24 cellular contexts compared by ENCODE assay signal in the genomic region with DNA sequence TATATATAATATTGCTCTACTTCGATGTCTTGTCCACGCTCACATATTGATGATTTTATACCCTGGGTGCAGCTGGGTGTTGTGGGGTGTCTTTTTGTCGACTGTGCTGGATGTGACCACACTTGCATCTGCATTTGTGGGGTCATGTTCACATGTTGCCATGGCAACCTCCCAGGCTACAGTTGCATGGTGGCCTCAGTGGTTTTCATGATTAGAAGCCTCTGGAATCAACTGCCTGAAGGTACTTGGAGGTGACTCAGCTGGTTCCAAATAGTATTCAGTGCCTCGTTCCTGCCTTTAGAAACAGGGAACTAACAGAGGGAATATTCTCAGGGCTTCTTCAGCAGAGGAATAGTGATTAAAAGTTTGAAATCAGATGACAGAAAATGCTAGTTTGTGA.
DNase-seq lines count a peak whose midpoint lies in the region; ATAC-seq, FAIRE-seq and TF ChIP-seq lines count a peak whose summit lies in the region.
"Had no signal": no experiment of that assay in that cellular context is flagged by ENCODE, and none has a peak within 500 bp of the region (broad histone marks: within the 10 kb centered on the region; RNA-seq: fewer than 3 reads in every experiment).

No MANE protein-coding gene starts in this region.

- no peaks in the 10 kb centered on the region for H3K4me1 ChIP-seq in BE2C
- H3K4me1 ChIP-seq: upper lobe of right lung had no signal

- H3K36me3 ChIP-seq in BE2C: no peaks in the 10 kb centered on the region
- H3K36me3 ChIP-seq: upper lobe of right lung had no signal

- ATAC-seq in esophagus mucosa (no peak), GM21367 (IDR thresholded peaks at IDR 0.05; ENCODE audit: unreplicated experiment) (no peak)
- ATAC-seq: CD8-positive, alpha-beta T cell; natural killer cell treated with Interleukin-12 subunit alpha and Interleukin-12 subunit beta and Interleukin-15 and Interleukin-18, amount 100 ng/mL, for 72 hours; upper lobe of right lung had no signal

- no peak for TF ChIP-seq CTCF in BE2C (IDR thresholded peaks at IDR 0.05; ENCODE audit: low read depth, low read length)

- H3K4me3 ChIP-seq in BE2C (ENCODE audit: low read depth, low read length): no peak overlapping the region
- H3K4me3 ChIP-seq: PC-9, skin epidermis, upper lobe of right lung had no signal

- FAIRE-seq in frontal cortex (lab: Jason Lieb, UNC): no peak
- FAIRE-seq: HTR-8/SVneo had no signal

- DNase-seq in AG08396 (ENCODE audit: low spot score) (peak; percentile 45), H4 (ENCODE audit: low spot score) (peak; percentile 33), amniotic stem cell (lab: John Stamatoyannopoulos, UW) (peak; percentile 6), iPS-NIHi7 (ENCODE audit: extremely low spot score) (peak; percentile 13), BE2C (no peak), frontal cortex (ENCODE audit: low spot score in 2 of 2) (no peak)
- DNase-seq: activated B cell treated with CpG ODN at 0.5 μM for 24 hours; activated CD4-positive, alpha-beta memory T cell treated with anti-CD3 and anti-CD28 coated beads, Interleukin-2, amount 10 ng/mL, durations not matched to agents 7 days and 5 days; activated naive CD4-positive, alpha-beta T cell treated with anti-CD3 and anti-CD28 coated beads, Interleukin-2, amount 50 U/mL, for 16 hours; activated T-cell treated with anti-CD3 and anti-CD28 coated beads, Interleukin-2, amount 50 U/mL, for 1 hour; CD8-positive, alpha-beta T cell; foreskin melanocyte; mesenchymal stem cell; NCI-H1417 treated with DMSO at 0.1 percent for 48 hours; NCI-H748 treated with DMSO at 0.1 percent for 48 hours; PC-9; posterior cingulate gyrus; stimulated activated CD4-positive, alpha-beta T cell treated with anti-CD3 and anti-CD28 coated beads, Interleukin-4, amount 100 ng/mL, for 1 hour; upper lobe of right lung had no signal

- H3K27me3 ChIP-seq in BE2C: no peaks in the 10 kb centered on the region
- H3K27me3 ChIP-seq: upper lobe of right lung had no signal

- H3K9me3 ChIP-seq in BE2C: no peaks in the 10 kb centered on the region
- H3K9me3 ChIP-seq: upper lobe of right lung had no signal

Comparison
In these comparisons a context has a peak if more than half of its experiments do, and no peak if none do; other contexts are left out.
1. DNase-seq: peak in AG08396 (single experiment), H4 (single experiment), amniotic stem cell (single experiment) and iPS-NIHi7 (single experiment); none in BE2C (single experiment) and frontal cortex (0 of 2).